8 cellular contexts compared by ENCODE assay signal in genomic region chr4:119211856-119212250, GRCh38. TPM values are rescaled to one million over a fixed set of nuclear protein-coding genes. Genes with fewer than 3 reads are reported as not detected.
DNase-seq lines count a peak whose midpoint lies in the region; ATAC-seq and TF ChIP-seq lines count a peak whose summit lies in the region.

No MANE protein-coding gene starts in this region.

- H3K4me3 Mint-ChIP-seq in Caco-2 (ENCODE audit: unreplicated experiment) (peak overlapping the region; percentile 95), brain (peak overlapping the region; percentile 90 to 97 (median 92))

- H3K27ac Mint-ChIP-seq in Caco-2 (ENCODE audit: unreplicated experiment), result peak overlapping the region; percentile 99
- peak overlapping the region; percentile 87 to 93 (median 91) for H3K27ac Mint-ChIP-seq in brain

- 1% methylated on average over 13 of the region's 13 CpGs for WGBS in lung, 2 donors

- peak overlapping the region; percentile 45 for H3K4me3 ChIP-seq in Caco-2 (ENCODE audit: low read depth, low read length)
- peak overlapping the region; percentile 91 for H3K4me3 ChIP-seq in HUES6 (ENCODE audit: low read depth, low read length)
- H3K4me3 ChIP-seq in lung, result peak overlapping the region; percentile 95
- peak overlapping the region; percentile 64 to 92 for H3K4me3 ChIP-seq in uterus

- H3K4me1 Mint-ChIP-seq in Caco-2 (ENCODE audit: low read depth, unreplicated experiment) (peaks cover 24% of the 10 kb centered on the region), brain (peaks cover 22% of the 10 kb centered on the region)

- no peaks in the 10 kb centered on the region for H3K9me3 ChIP-seq in Caco-2
- no peaks in the 10 kb centered on the region for H3K9me3 ChIP-seq in HUES6 (ENCODE audit: control insufficient read depth, insufficient read depth, low read depth, low read length)
- no peaks in the 10 kb centered on the region for H3K9me3 ChIP-seq in lung (ENCODE audit: control insufficient read depth in 2 of 2, insufficient read depth in 1 of 2, low read length in 1 of 2)
- H3K9me3 ChIP-seq in uterus, result no peaks in the 10 kb centered on the region

- CTCF ChIA-PET in Caco-2 (lab: Charles Lee), result interaction anchor here (0.8 to 2.2 kb wide), 3 partner anchors 72 to 170 kb away, joined by 4 to 18 read pairs (median 11); no protein-coding TSS in a partner anchor

- H3K27me3 Mint-ChIP-seq in Caco-2 (ENCODE audit: insufficient read depth, unreplicated experiment) (no peaks in the 10 kb centered on the region), brain (peaks cover 24% of the 10 kb centered on the region)

- H3K9ac ChIP-seq in HUES6 (ENCODE audit: low read length), result peak overlapping the region; percentile 92

- intact Hi-C loops in Caco-2 (cut with micrococcal nuclease; ENCODE audit: unreplicated experiment), result loop anchor here (1.0 to 5.0 kb wide), 5 partner anchors 72 to 229 kb away; no protein-coding TSS in a partner anchor
- intact Hi-C loops in uterus (cut with DNase I; ENCODE audit: low total_unique reads), result no loop called here

- H3K36me3 ChIP-seq in Caco-2 (ENCODE audit: control insufficient read depth, insufficient read depth, low read length) (no peaks in the 10 kb centered on the region), HUES6 (ENCODE audit: control insufficient read depth, insufficient read depth, low read length) (no peaks in the 10 kb centered on the region), lung (ENCODE audit: control insufficient read depth in 2 of 2, insufficient read depth in 2 of 2, low read length in 2 of 2) (no peaks in the 10 kb centered on the region), uterus (no peaks in the 10 kb centered on the region)

- H3K36me3 Mint-ChIP-seq in Caco-2 (ENCODE audit: insufficient read depth, unreplicated experiment) (peaks cover 24% of the 10 kb centered on the region), brain (no peaks in the 10 kb centered on the region)

- peaks cover 8% of the 10 kb centered on the region for H3K4me1 ChIP-seq in Caco-2
- peaks cover 28% of the 10 kb centered on the region for H3K4me1 ChIP-seq in HUES6 (ENCODE audit: control insufficient read depth, insufficient read depth, low read length)
- H3K4me1 ChIP-seq in lung (ENCODE audit: control insufficient read depth in 2 of 2, insufficient read depth in 2 of 2, low read length in 2 of 2), result peaks cover 0 to 23% of the 10 kb centered on the region in 2 donors
- H3K4me1 ChIP-seq in uterus, result peaks cover 0 to 4% of the 10 kb centered on the region in 2 donors

- TF ChIP-seq POLR2A in uterus (IDR thresholded peaks at IDR 0.05), result no peak

- POLR2A ChIA-PET in Caco-2 (lab: Charles Lee), result interaction anchor here (0.6 to 2.4 kb wide), 6 partner anchors 47 to 186 kb away, joined by 3 to 17 read pairs (median 4); no protein-coding TSS in a partner anchor

- no peaks in the 10 kb centered on the region for H3K9me3 Mint-ChIP-seq in Caco-2 (ENCODE audit: unreplicated experiment)
- peaks cover 0 to 4% (median 0%) of the 10 kb centered on the region in 5 experiments for H3K9me3 Mint-ChIP-seq in brain

- TF ChIP-seq CTCF in Caco-2 (IDR thresholded peaks at IDR 0.05; ENCODE audit: insufficient read depth in 1 of 2, low read depth in 1 of 2, low read length in 1 of 2, severe bottlenecking in 1 of 2, unreplicated experiment in 1 of 2) (no peak), brain (conservative IDR thresholded peaks at IDR 0.05) (no peak), lung (IDR thresholded peaks at IDR 0.05; ENCODE audit: control extremely low read depth, extremely low read depth) (no peak), uterus (IDR thresholded peaks at IDR 0.05) (no peak)

- ATAC-seq in GM21367 (IDR thresholded peaks at IDR 0.05; ENCODE audit: unreplicated experiment) (peak; percentile 7), lung (ENCODE audit: insufficient read depth, low FRiP score) (peak; percentile 1)

- in situ Hi-C loops in KBM-7 (cut with MboI; ENCODE audit: low pct_unique_long_range_greater_than_20kb, low sequenced_read_pairs), result no loop called here

- DNase-seq in Caco-2 (no peak), lung (ENCODE audit: low spot score) (no peak), uterus (no peak), KBM-7 (no peak), occipital lobe (lab: John Stamatoyannopoulos, UW) (no peak)

- TSS peak; percentile 95 for BruUV-seq in Caco-2 (replicated peaks; lab: Mats Ljungman, UMichigan)

- H3K27ac ChIP-seq in HUES6 (ENCODE audit: low read depth, low read length), result peak overlapping the region; percentile 79
- H3K27ac ChIP-seq in lung (ENCODE audit: low read depth in 1 of 2, low read length in 1 of 2), result peak overlapping the region; percentile 83 to 98
- peak overlapping the region; percentile 96 to 98 for H3K27ac ChIP-seq in uterus

- H3K27me3 ChIP-seq in Caco-2 (replicated peaks; ENCODE audit: control insufficient read depth, insufficient read depth, low read length), result no peaks in the 10 kb centered on the region
- H3K27me3 ChIP-seq in HUES6 (ENCODE audit: control insufficient read depth, insufficient read depth, low read length), result no peaks in the 10 kb centered on the region
- no peaks in the 10 kb centered on the region for H3K27me3 ChIP-seq in lung (ENCODE audit: control insufficient read depth, insufficient read depth)
- no peaks in the 10 kb centered on the region for H3K27me3 ChIP-seq in uterus

RNA-seq across cellular contexts. Expression of gene USP53, which starts 0.7 kb away (rescaled TPM):
- total RNA-seq in Caco-2 (2022) (45.3 and 49.3 TPM in 2 replicates), lung (10 to 100 TPM; 31.6 to 54.6 TPM), uterus (100 to 1,000 TPM in 1 of 4 donors, 10 to 100 TPM in 3; 29.5 to 156 (median 48.6) TPM), occipital lobe (16.2 TPM)
- polyA plus RNA-seq in brain (ENCODE audit: insufficient read depth, low read depth, low replicate concordance) (0.58 TPM), lung (10 to 100 TPM; 13.0 to 21.1 TPM)

Comparison
In these comparisons a context has a peak if more than half of its experiments do, and no peak if none do; other contexts are left out.
1. H3K4me3 ChIP-seq: peak in every context shown above with its lines; median percentile 95 in lung; 91 in HUES6; 78 in uterus; 45 in Caco-2.